In genomic region chr21:32163386-32163785, GRCh38 we compare ENCODE assay signal across 26 cellular contexts.
"Had no signal": no experiment of that assay in that cellular context is flagged by ENCODE, and none has a peak within 500 bp of the region (broad histone marks: within the 10 kb centered on the region; RNA-seq: fewer than 3 reads in every experiment).

No MANE protein-coding gene starts in this region.

- H3K9me3 Mint-ChIP-seq: activated CD8-positive, alpha-beta T cell treated with anti-CD3 and anti-CD28 coated beads for 36 hours; activated naive CD4-positive, alpha-beta T cell treated with anti-CD3 and anti-CD28 coated beads, Interleukin-2, amount 10 ng/mL, durations not matched to agents 7 days and 5 days; activated naive CD8-positive, alpha-beta T cell treated with anti-CD3 and anti-CD28 coated beads for 36 hours; activated T-helper 2 cell treated with anti-CD3 and anti-CD28 coated beads, Interferon-gamma antibody, Interleukin-2, Interleukin-4, amounts not matched to agents 10 μg/mL and 5 μg/mL and 100 μg/mL, durations not matched to agents 14 hours and 24 hours and 36 hours had no signal

- DNase-seq: activated CD4-positive, alpha-beta T cell treated with anti-CD3 and anti-CD28 coated beads, Interleukin-2, amount 50 U/mL, for 1 hour; activated CD4-positive, CD25-positive, alpha-beta regulatory T cell; activated CD8-positive, alpha-beta memory T cell treated with anti-CD3 and anti-CD28 coated beads, Interleukin-2, amount 50 U/mL, for 4 hours; activated CD8-positive, alpha-beta T cell treated with anti-CD3 and anti-CD28 coated beads for 36 hours; activated gamma-delta T cell treated with Interleukin-2 at 50 U/mL for 16 hours; activated naive CD4-positive, alpha-beta T cell treated with anti-CD3 and anti-CD28 coated beads, Interleukin-2, amount 10 ng/mL, durations not matched to agents 7 days and 5 days; activated naive CD8-positive, alpha-beta T cell treated with anti-CD3 and anti-CD28 coated beads for 36 hours; activated T-cell treated with anti-CD3 and anti-CD28 coated beads, Interleukin-2, amount 50 U/mL, for 72 hours; brain microvascular endothelial cell; cerebellar nuclear complex; NCI-H1048; NCI-H146; NCI-H187 treated with DMSO at 0.1 percent for 48 hours; NCI-H2081 treated with DMSO at 0.1 percent for 48 hours; NCI-H2171 treated with DMSO at 0.1 percent for 48 hours; NCI-H226; NCI-H526; NK-92 treated with Interleukin-12 subunit alpha and Interleukin-12 subunit beta, amount 100 ng/mL, for 24 hours; OCI-M1; SHP77; T-helper 17 cell; T-helper 9 cell had no signal

- H3K4me3 Mint-ChIP-seq: activated CD8-positive, alpha-beta T cell treated with anti-CD3 and anti-CD28 coated beads for 36 hours; activated naive CD4-positive, alpha-beta T cell treated with anti-CD3 and anti-CD28 coated beads, Interleukin-2, amount 10 ng/mL, durations not matched to agents 7 days and 5 days; activated naive CD8-positive, alpha-beta T cell treated with anti-CD3 and anti-CD28 coated beads for 36 hours; activated T-cell treated with anti-CD3 and anti-CD28 coated beads, Interleukin-2, amount 50 U/mL, for 72 hours; T-helper 17 cell had no signal

- H3K27me3 Mint-ChIP-seq: activated naive CD4-positive, alpha-beta T cell treated with anti-CD3 and anti-CD28 coated beads, Interleukin-2, amount 10 ng/mL, durations not matched to agents 7 days and 5 days had no signal

- H3K27me3 ChIP-seq: brain microvascular endothelial cell had no signal

- H3K27ac Mint-ChIP-seq: activated CD8-positive, alpha-beta T cell treated with anti-CD3 and anti-CD28 coated beads for 36 hours; activated naive CD4-positive, alpha-beta T cell treated with anti-CD3 and anti-CD28 coated beads, Interleukin-2, amount 10 ng/mL, durations not matched to agents 7 days and 5 days; activated naive CD8-positive, alpha-beta T cell treated with anti-CD3 and anti-CD28 coated beads for 36 hours; activated T-cell treated with anti-CD3 and anti-CD28 coated beads, Interleukin-2, amount 50 U/mL, for 72 hours; activated T-helper 2 cell treated with anti-CD3 and anti-CD28 coated beads, Interferon-gamma antibody, Interleukin-2, Interleukin-4, amounts not matched to agents 10 μg/mL and 5 μg/mL and 100 μg/mL, durations not matched to agents 14 hours and 24 hours and 36 hours; T-helper 17 cell had no signal

- ATAC-seq: activated CD8-positive, alpha-beta T cell treated with anti-CD3 and anti-CD28 coated beads for 36 hours; activated T-cell treated with anti-CD3 and anti-CD28 coated beads, Interleukin-2, amount 50 U/mL, for 72 hours; Panc1; T-helper 17 cell had no signal

- H3K4me1 ChIP-seq: SJSA1 had no signal

- H3K27ac ChIP-seq: brain microvascular endothelial cell, RWPE1, SJSA1 had no signal

- H3K4me3 ChIP-seq: SJSA1 had no signal

- H3K4me1 Mint-ChIP-seq: activated naive CD4-positive, alpha-beta T cell treated with anti-CD3 and anti-CD28 coated beads, Interleukin-2, amount 10 ng/mL, durations not matched to agents 7 days and 5 days; activated naive CD8-positive, alpha-beta T cell treated with anti-CD3 and anti-CD28 coated beads for 36 hours; T-helper 17 cell had no signal

- H3K36me3 Mint-ChIP-seq: activated naive CD4-positive, alpha-beta T cell treated with anti-CD3 and anti-CD28 coated beads, Interleukin-2, amount 10 ng/mL, durations not matched to agents 7 days and 5 days; activated naive CD8-positive, alpha-beta T cell treated with anti-CD3 and anti-CD28 coated beads for 36 hours had no signal

- H3K36me3 ChIP-seq: brain microvascular endothelial cell, SJSA1 had no signal
